23 cellular contexts compared by ENCODE assay signal in the genomic region with DNA sequence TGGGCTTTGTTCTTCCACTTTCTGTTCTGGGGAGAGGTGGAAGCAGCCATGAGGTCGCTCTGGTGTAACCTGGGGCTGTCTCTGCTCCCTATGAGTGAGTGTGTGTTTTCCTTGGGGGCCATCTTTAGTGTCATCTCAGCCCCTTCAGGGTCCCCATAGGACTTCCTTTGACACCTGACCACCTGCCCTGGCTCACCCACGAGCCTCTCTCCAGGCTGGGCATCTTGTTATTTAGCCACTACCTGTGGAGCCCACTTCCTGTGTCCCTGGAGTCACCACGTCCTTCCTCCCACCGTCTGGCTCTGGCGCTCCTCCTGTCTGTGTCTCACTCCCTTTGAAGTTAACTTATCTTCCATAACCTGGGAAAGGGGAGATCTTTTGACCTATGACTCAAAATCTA.
DNase-seq lines count a peak whose midpoint lies in the region; ATAC-seq and TF ChIP-seq lines count a peak whose summit lies in the region.
"Had no signal": no experiment of that assay in that cellular context is flagged by ENCODE, and none has a peak within 500 bp of the region (broad histone marks: within the 10 kb centered on the region; RNA-seq: fewer than 3 reads in every experiment).

No MANE protein-coding gene starts in this region.

- no peak overlapping the region for H4K12ac ChIP-seq in trophoblast cell (ENCODE audit: low read depth, low read length)

- H3K4me3 Mint-ChIP-seq in activated CD8-positive, alpha-beta T cell treated with anti-CD3 and anti-CD28 coated beads, Interleukin-2, amount 10 ng/mL, durations not matched to agents 7 days and 5 days, result no peak overlapping the region
- H3K4me3 Mint-ChIP-seq in activated CD8-positive, alpha-beta T cell treated with anti-CD3 and anti-CD28 coated beads for 36 hours, result no peak overlapping the region
- H3K4me3 Mint-ChIP-seq in H9 (no peak overlapping the region), neural crest cell (no peak overlapping the region)
- H3K4me3 Mint-ChIP-seq: CD4-positive, CD25-positive, alpha-beta regulatory T cell had no signal

- H3K79me2 ChIP-seq in H9 (ENCODE audit: insufficient read depth, low read length) (no peaks in the 10 kb centered on the region), trophoblast cell (ENCODE audit: control insufficient read depth, insufficient read depth, low read length, poor library complexity) (no peaks in the 10 kb centered on the region)

- H3K18ac ChIP-seq in H9 (ENCODE audit: insufficient read length, low read depth, low read length) (no peak overlapping the region), trophoblast cell (ENCODE audit: low read length) (no peak overlapping the region)

- H3K27me3 Mint-ChIP-seq in activated CD8-positive, alpha-beta T cell treated with anti-CD3 and anti-CD28 coated beads, Interleukin-2, amount 10 ng/mL, durations not matched to agents 7 days and 5 days (ENCODE audit: low read depth), result no peaks in the 10 kb centered on the region
- no peaks in the 10 kb centered on the region for H3K27me3 Mint-ChIP-seq in activated CD8-positive, alpha-beta T cell treated with anti-CD3 and anti-CD28 coated beads for 36 hours
- no peaks in the 10 kb centered on the region for H3K27me3 Mint-ChIP-seq in H9 (ENCODE audit: low read depth)
- H3K27me3 Mint-ChIP-seq in neural crest cell (ENCODE audit: low read depth), result no peaks in the 10 kb centered on the region

- H3K79me1 ChIP-seq in H9 (ENCODE audit: insufficient read depth, low read depth, low read length, poor library complexity, severe bottlenecking) (no peaks in the 10 kb centered on the region), trophoblast cell (ENCODE audit: low read length) (no peaks in the 10 kb centered on the region)

- H3K27me3 ChIP-seq in H9 (ENCODE audit: insufficient read depth, low read length) (no peaks in the 10 kb centered on the region), trophoblast cell (ENCODE audit: insufficient read depth, low read length) (no peaks in the 10 kb centered on the region), left ventricle myocardium inferior (ENCODE audit: low read depth) (no peaks in the 10 kb centered on the region)
- H3K27me3 ChIP-seq: BLaER1, SJCRH30 had no signal

- H2BK5ac ChIP-seq in H9 (ENCODE audit: insufficient read length, low read length) (no peak overlapping the region), trophoblast cell (ENCODE audit: low read depth, low read length, poor library complexity) (no peak overlapping the region)

- H3K36me3 ChIP-seq in trophoblast cell (ENCODE audit: control insufficient read depth in 1 of 2, insufficient read depth in 2 of 2, low read length in 2 of 2) (no peaks in the 10 kb centered on the region), left ventricle myocardium inferior (no peaks in the 10 kb centered on the region)
- H3K36me3 ChIP-seq: BLaER1, SJCRH30 had no signal

- no peaks in the 10 kb centered on the region; the same call in 1 of the 2 replicates for H3K4me1 ChIP-seq in H9 (ENCODE audit: insufficient read depth, low read length)
- H3K4me1 ChIP-seq in trophoblast cell (ENCODE audit: control insufficient read depth in 1 of 2, insufficient read depth in 2 of 2, low read length in 2 of 2), result no peaks in the 10 kb centered on the region
- peaks cover 27% of the 10 kb centered on the region for H3K4me1 ChIP-seq in left ventricle myocardium inferior
- H3K4me1 ChIP-seq: BLaER1 had no signal

- peaks cover 14% of the 10 kb centered on the region for H3K4me1 Mint-ChIP-seq in activated CD8-positive, alpha-beta T cell treated with anti-CD3 and anti-CD28 coated beads, Interleukin-2, amount 10 ng/mL, durations not matched to agents 7 days and 5 days (ENCODE audit: low read depth)
- peaks cover 10% of the 10 kb centered on the region for H3K4me1 Mint-ChIP-seq in activated CD8-positive, alpha-beta T cell treated with anti-CD3 and anti-CD28 coated beads for 36 hours (ENCODE audit: low read depth)
- H3K4me1 Mint-ChIP-seq in H9 (peaks cover 4 to 26% of the 10 kb centered on the region in 2 experiments; a peak in 3 of 4 replicates), neural crest cell (peaks cover 4% of the 10 kb centered on the region)

- H3K4me2 ChIP-seq in H9 (ENCODE audit: insufficient read depth, insufficient read length, low read length) (no peak overlapping the region), trophoblast cell (ENCODE audit: low read length) (no peak overlapping the region)
- H3K4me2 ChIP-seq: BLaER1 had no signal

- H3K9me3 ChIP-seq in H9 (ENCODE audit: control insufficient read depth, low read depth, low read length) (no peaks in the 10 kb centered on the region), trophoblast cell (ENCODE audit: insufficient read depth, low read depth, low read length) (no peaks in the 10 kb centered on the region), left ventricle myocardium inferior (replicated peaks) (no peaks in the 10 kb centered on the region)
- H3K9me3 ChIP-seq: BLaER1, SJCRH30 had no signal

- H3K36me3 Mint-ChIP-seq in activated CD8-positive, alpha-beta T cell treated with anti-CD3 and anti-CD28 coated beads, Interleukin-2, amount 10 ng/mL, durations not matched to agents 7 days and 5 days (ENCODE audit: low read depth), result no peaks in the 10 kb centered on the region
- no peaks in the 10 kb centered on the region for H3K36me3 Mint-ChIP-seq in activated CD8-positive, alpha-beta T cell treated with anti-CD3 and anti-CD28 coated beads for 36 hours (ENCODE audit: low read depth)
- no peaks in the 10 kb centered on the region for H3K36me3 Mint-ChIP-seq in H9 (ENCODE audit: insufficient read depth in 1 of 3, low read depth in 3 of 3)
- no peaks in the 10 kb centered on the region for H3K36me3 Mint-ChIP-seq in neural crest cell (ENCODE audit: low read depth)
- H3K36me3 Mint-ChIP-seq: CD4-positive, CD25-positive, alpha-beta regulatory T cell had no signal

- no peak overlapping the region for H2BK20ac ChIP-seq in H9 (ENCODE audit: low read depth, low read length, poor library complexity, severe bottlenecking)

- H2BK120ac ChIP-seq in H9 (ENCODE audit: low read depth, low read length, poor library complexity, severe bottlenecking) (no peak overlapping the region), trophoblast cell (ENCODE audit: insufficient read depth, low read length, poor library complexity) (no peak overlapping the region)

- no peak overlapping the region for H4K8ac ChIP-seq in H9 (replicated peaks; ENCODE audit: insufficient read length, low read depth, low read length)
- no peak overlapping the region for H4K8ac ChIP-seq in trophoblast cell (ENCODE audit: low read depth, low read length)

- TF ChIP-seq CTCF in activated CD8-positive, alpha-beta T cell treated with anti-CD3 and anti-CD28 coated beads for 36 hours (IDR thresholded peaks at IDR 0.05), result no peak
- TF ChIP-seq CTCF in H9 (conservative IDR thresholded peaks at IDR 0.05) (no peak), neural crest cell (conservative IDR thresholded peaks at IDR 0.05) (no peak), left ventricle myocardium inferior (IDR thresholded peaks at IDR 0.05; ENCODE audit: borderline replicate concordance) (no peak)

- ATAC-seq in activated CD8-positive, alpha-beta T cell treated with anti-CD3 and anti-CD28 coated beads, Interleukin-2, amount 10 ng/mL, durations not matched to agents 7 days and 5 days, result no peak
- ATAC-seq in activated CD8-positive, alpha-beta T cell treated with anti-CD3 and anti-CD28 coated beads for 36 hours, result no peak
- ATAC-seq: PC-3, Right ventricle myocardium inferior had no signal

- POLR2A ChIA-PET in activated CD8-positive, alpha-beta T cell treated with anti-CD3 and anti-CD28 coated beads, Interleukin-2, amount 10 ng/mL, durations not matched to agents 7 days and 5 days (lab: Charles Lee), result no interaction called here
- POLR2A ChIA-PET in activated CD8-positive, alpha-beta T cell treated with anti-CD3 and anti-CD28 coated beads for 36 hours (lab: Charles Lee), result interaction anchor here (1.2 kb wide), 1 partner anchor 10 kb away, joined by 3 read pairs; no protein-coding TSS in a partner anchor

- H2AK5ac ChIP-seq in H9 (ENCODE audit: insufficient read length, low read length) (no peak overlapping the region), trophoblast cell (ENCODE audit: low read length) (no peak overlapping the region)

- H3K27ac Mint-ChIP-seq in activated CD8-positive, alpha-beta T cell treated with anti-CD3 and anti-CD28 coated beads, Interleukin-2, amount 10 ng/mL, durations not matched to agents 7 days and 5 days, result peak overlapping the region; percentile 60
- no peak overlapping the region for H3K27ac Mint-ChIP-seq in activated CD8-positive, alpha-beta T cell treated with anti-CD3 and anti-CD28 coated beads for 36 hours
- no peak overlapping the region for H3K27ac Mint-ChIP-seq in H9
- peak overlapping the region; percentile 20 for H3K27ac Mint-ChIP-seq in neural crest cell (ENCODE audit: unreplicated experiment)

- H4K20me1 ChIP-seq in H9 (ENCODE audit: control insufficient read depth, insufficient read depth, insufficient read length), result no peaks in the 10 kb centered on the region
- H4K20me1 ChIP-seq: BLaER1 had no signal

- no peak overlapping the region for H2BK12ac ChIP-seq in H9 (ENCODE audit: insufficient read length, low read depth, low read length)
- H2BK12ac ChIP-seq in trophoblast cell (ENCODE audit: low read length), result no peak overlapping the region

- H3K4ac ChIP-seq in H9 (ENCODE audit: low read depth, low read length) (no peak overlapping the region), trophoblast cell (ENCODE audit: low read depth, low read length) (no peak overlapping the region)

- H3K9me3 Mint-ChIP-seq in activated CD8-positive, alpha-beta T cell treated with anti-CD3 and anti-CD28 coated beads, Interleukin-2, amount 10 ng/mL, durations not matched to agents 7 days and 5 days (ENCODE audit: insufficient read depth), result peaks cover 3% of the 10 kb centered on the region
- no peaks in the 10 kb centered on the region for H3K9me3 Mint-ChIP-seq in activated CD8-positive, alpha-beta T cell treated with anti-CD3 and anti-CD28 coated beads for 36 hours
- H3K9me3 Mint-ChIP-seq in H9, result no peaks in the 10 kb centered on the region; a peak in 1 of 5 replicates
- H3K9me3 Mint-ChIP-seq in neural crest cell, result peaks cover 2% of the 10 kb centered on the region
- H3K9me3 Mint-ChIP-seq: CD4-positive, CD25-positive, alpha-beta regulatory T cell had no signal

- no peak overlapping the region for H3T11ph ChIP-seq in H9 (ENCODE audit: low read length)

- H3K23ac ChIP-seq in H9 (ENCODE audit: insufficient read length, low read depth, low read length) (no peak overlapping the region), trophoblast cell (ENCODE audit: low read length) (no peak overlapping the region)

- peak overlapping the region; percentile 45 for H3K56ac ChIP-seq in H9 (ENCODE audit: insufficient read length, low read depth, low read length)

- no peak overlapping the region; the same call in 1 of the 2 replicates for H3K14ac ChIP-seq in H9 (ENCODE audit: insufficient read depth, low read length)
- H3K14ac ChIP-seq in trophoblast cell (ENCODE audit: low read length), result no peak overlapping the region

- H3K23me2 ChIP-seq in H9 (ENCODE audit: insufficient read length, low read depth, low read length, poor library complexity, severe bottlenecking), result no peaks in the 10 kb centered on the region

- H2AFZ ChIP-seq in H9 (ENCODE audit: low read length), result no peak overlapping the region
- no peak overlapping the region for H2AFZ ChIP-seq in trophoblast cell (ENCODE audit: insufficient read depth, low read length, poor library complexity)
- H2AFZ ChIP-seq: GM23248 had no signal

- CTCF ChIA-PET in activated CD8-positive, alpha-beta T cell treated with anti-CD3 and anti-CD28 coated beads, Interleukin-2, amount 10 ng/mL, durations not matched to agents 7 days and 5 days (lab: Charles Lee), result no interaction called here
- CTCF ChIA-PET in activated CD8-positive, alpha-beta T cell treated with anti-CD3 and anti-CD28 coated beads for 36 hours (lab: Charles Lee), result interaction anchor here (1.5 kb wide), 1 partner anchor 19 kb away, joined by 3 read pairs; no protein-coding TSS in a partner anchor

- WGBS in H9 (ENCODE audit: extremely low coverage, insufficient read length, low lambda C conversion rate), result no CpG with 5 or more reads among the region's 5 CpGs
- no CpG with 5 or more reads among the region's 5 CpGs for WGBS in trophoblast cell (ENCODE audit: extremely low coverage, insufficient coverage, insufficient read length)

- H3K9ac ChIP-seq in H9 (ENCODE audit: extremely low read depth, insufficient read length, low read length) (no peak overlapping the region), trophoblast cell (ENCODE audit: low read length) (no peak overlapping the region)
- H3K9ac ChIP-seq: BLaER1, GM23248 had no signal

- intact Hi-C loops in activated CD8-positive, alpha-beta T cell treated with anti-CD3 and anti-CD28 coated beads for 36 hours (cut with micrococcal nuclease), result no loop called here
- intact Hi-C loops in left ventricle myocardium inferior (cut with micrococcal nuclease), result no loop called here

- H3K4me3 ChIP-seq in trophoblast cell (ENCODE audit: low read depth, low read length), result no peak overlapping the region
- no peak overlapping the region for H3K4me3 ChIP-seq in left ventricle myocardium inferior
- H3K4me3 ChIP-seq: BLaER1, GM23248, SJCRH30 had no signal

- no peak overlapping the region for H4K91ac ChIP-seq in H9 (ENCODE audit: insufficient read length, low read depth, low read length)
- H4K91ac ChIP-seq in trophoblast cell (ENCODE audit: low read depth, low read length), result no peak overlapping the region

- H4K5ac ChIP-seq in H9 (ENCODE audit: insufficient read length, low read depth, low read length), result no peak overlapping the region

- no peak for DNase-seq in activated CD8-positive, alpha-beta T cell treated with anti-CD3 and anti-CD28 coated beads, Interleukin-2, amount 10 ng/mL, durations not matched to agents 7 days and 5 days
- no peak for DNase-seq in activated CD8-positive, alpha-beta T cell treated with anti-CD3 and anti-CD28 coated beads for 36 hours
- DNase-seq in H9, result no peak
- peak; percentile 24 for DNase-seq in SW480 (ENCODE audit: low spot score)
- DNase-seq in neural crest cell (ENCODE audit: low read depth, low spot score), result no peak
- no peak for DNase-seq in trophoblast cell
- no peak for DNase-seq in left ventricle myocardium inferior
- DNase-seq: GM23248; H7; KBM-7; NCI-H1092; NCI-H1436; NCI-H1930; NCI-H2107; NCI-H446; NCI-H524 treated with DMSO at 0.1 percent for 48 hours; NCI-H82; NK-92 treated with Interleukin-12 subunit alpha and Interleukin-12 subunit beta, amount 100 ng/mL, for 24 hours; PC-3; SJCRH30 had no signal

- no peak overlapping the region for H3K27ac ChIP-seq in H9 (ENCODE audit: insufficient read length, low read depth, low read length)
- H3K27ac ChIP-seq in trophoblast cell (ENCODE audit: low read depth, low read length), result no peak overlapping the region
- no peak overlapping the region for H3K27ac ChIP-seq in left ventricle myocardium inferior (replicated peaks)
- H3K27ac ChIP-seq: BLaER1, GM23248, SJCRH30 had no signal

- H2BK15ac ChIP-seq in H9 (ENCODE audit: low read depth, low read length), result no peak overlapping the region

Comparison
In these comparisons a context has a peak if more than half of its experiments do, and no peak if none do; other contexts are left out.
1. H3K27ac Mint-ChIP-seq: peak in activated CD8-positive, alpha-beta T cell treated with anti-CD3 and anti-CD28 coated beads, Interleukin-2, amount 10 ng/mL, durations not matched to agents 7 days and 5 days (single experiment) and neural crest cell (single experiment); none in activated CD8-positive, alpha-beta T cell treated with anti-CD3 and anti-CD28 coated beads for 36 hours (single experiment) and H9 (0 of 3).